Comparison of ENCODE assay signal across 8 cellular contexts in the genomic region with DNA sequence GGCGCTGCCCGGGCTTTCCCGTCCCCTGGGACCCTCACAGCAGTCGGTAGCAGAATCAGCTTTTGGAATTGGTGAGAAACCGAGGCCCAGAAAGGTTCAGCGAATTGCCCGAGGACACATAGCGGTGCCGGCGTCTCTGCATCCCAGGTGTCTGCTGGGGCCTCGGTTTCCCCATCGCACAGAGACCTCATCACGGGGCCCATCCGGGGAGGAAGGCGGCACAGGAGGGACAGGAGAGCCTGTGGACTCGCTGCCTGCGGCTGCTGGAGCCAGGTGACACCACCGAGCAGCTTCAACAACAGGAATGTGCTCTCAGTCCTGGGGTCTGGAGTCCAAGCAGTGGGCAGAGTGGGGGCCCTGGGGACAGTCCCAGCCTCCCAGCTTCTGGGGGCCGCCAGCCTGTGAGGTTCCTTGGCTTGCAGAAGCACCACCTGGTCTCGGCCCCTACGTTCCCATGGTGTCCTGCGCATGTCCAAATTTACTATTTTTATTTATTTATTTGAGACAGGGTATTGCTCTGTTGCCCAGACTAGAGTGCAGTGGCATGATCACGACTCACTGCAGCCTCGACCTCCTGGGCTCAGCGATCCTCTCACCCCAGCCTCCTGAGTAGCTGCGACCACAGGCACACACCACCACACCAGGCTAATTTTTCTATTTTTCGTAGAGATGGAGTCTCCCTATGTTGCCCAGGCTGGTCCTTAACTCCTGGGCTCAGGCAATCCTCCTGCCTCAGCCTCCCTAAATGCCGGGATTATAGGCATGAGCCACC. TPM values are rescaled to one million over a fixed set of nuclear protein-coding genes. Genes with fewer than 3 reads are reported as not detected.
A peak's percentile ranks its signal among the peaks of the same experiment; 100 is the strongest.
DNase-seq lines count a peak whose midpoint lies in the region; ATAC-seq and TF ChIP-seq lines count a peak whose summit lies in the region.

No MANE protein-coding gene starts in this region.

- peaks cover 18 to 19% of the 10 kb centered on the region in 2 experiments for H3K36me3 ChIP-seq in SK-N-SH (replicated peaks in 1 of 2; ENCODE audit: control insufficient read depth in 1 of 2, insufficient read depth in 2 of 2, low read length in 1 of 2)
- H3K36me3 ChIP-seq in gastrocnemius medialis, result peaks cover 0 to 22% of the 10 kb centered on the region in 2 donors

- CTCF ChIA-PET in SK-N-SH (lab: Yijun Ruan, JAX), result interaction anchor here (0.8 to 8.4 kb wide), 14 partner anchors 9 to 207 kb away, joined by 3 to 134 read pairs (median 5); partner anchors contain the start of gene ADAP1

- H3K27ac ChIP-seq in SK-N-SH (ENCODE audit: low read depth in 2 of 2, low read length in 1 of 2) (peak overlapping the region in 1 of 2 experiments; percentile 13; a peak in 1 of 4 replicates), gastrocnemius medialis (peak overlapping the region; percentile 92 to 98 (median 96))

- no peak for TF ChIP-seq CTCF in SK-N-SH (IDR thresholded peaks at IDR 0.05)
- TF ChIP-seq CTCF in fibroblast of mammary gland (conservative IDR thresholded peaks at IDR 0.05; ENCODE audit: control insufficient read depth, insufficient read depth, low read depth, low read length), result no peak
- TF ChIP-seq CTCF in gastrocnemius medialis (IDR thresholded peaks at IDR 0.05 in 4 of 5, conservative IDR thresholded peaks at IDR 0.05 in 1 of 5), result no peak

- TF ChIP-seq RAD21 in SK-N-SH (IDR thresholded peaks at IDR 0.05; ENCODE audit: low read length), result no peak

- H4K20me1 ChIP-seq in SK-N-SH (ENCODE audit: insufficient read depth), result peaks cover 32% of the 10 kb centered on the region

- peaks cover 7% of the 10 kb centered on the region for H3F3A ChIP-seq in SK-N-SH (replicated peaks; ENCODE audit: insufficient read depth)

- POLR2A ChIA-PET in SK-N-SH (lab: Yijun Ruan, JAX), result interaction anchor here (0.6 to 1.4 kb wide), 4 partner anchors 9 to 162 kb away, joined by 3 to 9 read pairs (median 4); a partner anchor contains a TSS

- intact Hi-C loops in gastrocnemius medialis (cut with DNase I; ENCODE audit: low total_unique reads), result loop anchor here (1.0 to 5.0 kb wide), 2 partner anchors 51 to 186 kb away; partner anchors contain the start of gene ZFAND2A

- no peak for DNase-seq in SK-N-SH
- no peak for DNase-seq in fibroblast of mammary gland (ENCODE audit: low read depth)
- no peak for DNase-seq in gastrocnemius medialis
- no peak for DNase-seq in H4 (ENCODE audit: low spot score)
- no peak for DNase-seq in NCI-H524 (lab: John Stamatoyannopoulos, UW)
- DNase-seq in NCI-H2029 treated with DMSO at 0.1 percent for 48 hours (lab: John Stamatoyannopoulos, UW), result no peak

- no peaks in the 10 kb centered on the region for H3K9me3 ChIP-seq in SK-N-SH
- H3K9me3 ChIP-seq in gastrocnemius medialis, result no peaks in the 10 kb centered on the region

- peak overlapping the region; percentile 75 to 83 for H3K4me3 ChIP-seq in SK-N-SH (ENCODE audit: low read depth in 2 of 2, low read length in 1 of 2)
- peak overlapping the region; percentile 45 for H3K4me3 ChIP-seq in fibroblast of mammary gland (ENCODE audit: control insufficient read depth, low read depth, low read length)
- peak overlapping the region; percentile 88 to 100 (median 96) for H3K4me3 ChIP-seq in gastrocnemius medialis

- TF ChIP-seq POLR2A in gastrocnemius medialis (IDR thresholded peaks at IDR 0.05), result no peak

- H3K4me2 ChIP-seq in SK-N-SH, result peak overlapping the region; percentile 88

- ATAC-seq in GM21367 (IDR thresholded peaks at IDR 0.05; ENCODE audit: unreplicated experiment) (peak; percentile 6), gastrocnemius medialis (peak in 1 of 2 donors; percentile 1), GM18868 (IDR thresholded peaks at IDR 0.05; ENCODE audit: unreplicated experiment) (no peak)

- peaks cover 44% of the 10 kb centered on the region for H3K79me2 ChIP-seq in SK-N-SH (ENCODE audit: insufficient read depth)

- WGBS in SK-N-SH (ENCODE audit: low lambda C conversion rate), result 33% methylated on average over 21 of the region's 28 CpGs

- H3K9ac ChIP-seq in SK-N-SH, result peak overlapping the region; percentile 94

- H2AFZ ChIP-seq in SK-N-SH (ENCODE audit: low read depth), result peak overlapping the region; percentile 98

- no peaks in the 10 kb centered on the region for H3K27me3 ChIP-seq in SK-N-SH (ENCODE audit: insufficient read depth)
- no peaks in the 10 kb centered on the region for H3K27me3 ChIP-seq in gastrocnemius medialis

- in situ Hi-C loops in gastrocnemius medialis (cut with MboI; ENCODE audit: low sequenced_read_pairs in 4 of 4), result loop anchor here in 2 of 4 donors (25.0 kb wide), 1 partner anchor 186 kb away; the partner anchor contains the start of gene ZFAND2A (in 2 of the 2)

- TF ChIP-seq EP300 in SK-N-SH (IDR thresholded peaks at IDR 0.05; ENCODE audit: borderline replicate concordance in 1 of 2, low read depth in 1 of 2, low read length in 1 of 2), result no peak

- no peaks in the 10 kb centered on the region for H3K9me2 ChIP-seq in SK-N-SH

- H3K4me1 ChIP-seq in SK-N-SH (ENCODE audit: control insufficient read depth in 1 of 2, insufficient read depth in 2 of 2, low read depth in 1 of 2, low read length in 1 of 2) (peaks cover 10 to 12% of the 10 kb centered on the region in 2 experiments; a peak in 2 of 4 replicates), gastrocnemius medialis (peaks cover 15 to 18% of the 10 kb centered on the region in 2 donors)

TF ChIP-seq in SK-N-SH, 30 proteins besides CTCF, POLR2A, EP300 and RAD21:
- TF ChIP-seq YY1 (IDR thresholded peaks at IDR 0.05; ENCODE audit: low read depth) (no peak), SMC3 (IDR thresholded peaks at IDR 0.05; ENCODE audit: low read depth, low read length) (no peak), MXI1 (IDR thresholded peaks at IDR 0.05; ENCODE audit: low read depth, low read length) (no peak), RFX5 (IDR thresholded peaks at IDR 0.05; ENCODE audit: low read length) (no peak), SIN3A (IDR thresholded peaks at IDR 0.05; ENCODE audit: borderline replicate concordance, low read depth, low read length) (no peak), FOXM1 (IDR thresholded peaks at IDR 0.05; ENCODE audit: low read depth) (no peak), POLR2AphosphoS5 (IDR thresholded peaks at IDR 0.05; ENCODE audit: low read depth, low read length) (no peak; the same call in none of the 2 replicates), USF1 (IDR thresholded peaks at IDR 0.05; ENCODE audit: borderline replicate concordance, low read depth) (no peak)
- TF ChIP-seq, protein P1, sequence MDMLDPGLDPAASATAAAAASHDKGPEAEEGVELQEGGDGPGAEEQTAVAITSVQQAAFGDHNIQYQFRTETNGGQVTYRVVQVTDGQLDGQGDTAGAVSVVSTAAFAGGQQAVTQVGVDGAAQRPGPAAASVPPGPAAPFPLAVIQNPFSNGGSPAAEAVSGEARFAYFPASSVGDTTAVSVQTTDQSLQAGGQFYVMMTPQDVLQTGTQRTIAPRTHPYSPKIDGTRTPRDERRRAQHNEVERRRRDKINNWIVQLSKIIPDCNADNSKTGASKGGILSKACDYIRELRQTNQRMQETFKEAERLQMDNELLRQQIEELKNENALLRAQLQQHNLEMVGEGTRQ (IDR thresholded peaks at IDR 0.05; ENCODE audit: borderline replicate concordance, low read depth, low read length), result no peak
- TF ChIP-seq, protein P2, sequence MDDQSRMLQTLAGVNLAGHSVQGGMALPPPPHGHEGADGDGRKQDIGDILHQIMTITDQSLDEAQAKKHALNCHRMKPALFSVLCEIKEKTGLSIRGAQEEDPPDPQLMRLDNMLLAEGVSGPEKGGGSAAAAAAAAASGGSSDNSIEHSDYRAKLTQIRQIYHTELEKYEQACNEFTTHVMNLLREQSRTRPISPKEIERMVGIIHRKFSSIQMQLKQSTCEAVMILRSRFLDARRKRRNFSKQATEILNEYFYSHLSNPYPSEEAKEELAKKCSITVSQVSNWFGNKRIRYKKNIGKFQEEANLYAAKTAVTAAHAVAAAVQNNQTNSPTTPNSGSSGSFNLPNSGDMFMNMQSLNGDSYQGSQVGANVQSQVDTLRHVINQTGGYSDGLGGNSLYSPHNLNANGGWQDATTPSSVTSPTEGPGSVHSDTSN (IDR thresholded peaks at IDR 0.05), result no peak

RNA-seq across cellular contexts. Expression of gene COX19, which starts 0.5 kb away (rescaled TPM):
- polyA plus RNA-seq in SK-N-SH (2012; rRNA removed), result 7.6 TPM in 2 replicates
- polyA plus RNA-seq in SK-N-SH (2012; cell fraction: cytosol; rRNA removed), result 6.4 and 7.5 TPM in 2 replicates
- polyA plus RNA-seq in SK-N-SH (2012; cell fraction: nucleus; rRNA removed), result 15.5 and 19.8 TPM in 2 replicates
- 1 to 10 TPM; 4.7 to 6.5 (median 5.2) TPM for total RNA-seq in gastrocnemius medialis
- 8.3 and 10.2 TPM in 2 replicates for total RNA-seq in H4 (2014; rRNA removed; shearing (Covaris generic))

RNA-seq across cellular contexts. Expression of gene CYP2W1, which starts 7.1 kb away (rescaled TPM):
- polyA plus RNA-seq in SK-N-SH (2012; rRNA removed), result 0.06 and 0.10 TPM in 2 replicates
- 0.03 TPM in 1 of 2 replicates, not detected in the other for polyA plus RNA-seq in SK-N-SH (2012; cell fraction: cytosol; rRNA removed)
- polyA plus RNA-seq in SK-N-SH (2012; cell fraction: nucleus; rRNA removed), result 0.38 and 0.48 TPM in 2 replicates
- not detected for total RNA-seq in gastrocnemius medialis
- total RNA-seq in H4 (2014; rRNA removed; shearing (Covaris generic)), result not detected in 2 replicates

RNA-seq across cellular contexts. Expression of gene ADAP1, which starts 21.4 kb away (rescaled TPM):
- polyA plus RNA-seq in SK-N-SH (2012; rRNA removed), result 3.2 and 5.4 TPM in 2 replicates
- 2.0 and 2.8 TPM in 2 replicates for polyA plus RNA-seq in SK-N-SH (2012; cell fraction: cytosol; rRNA removed)
- 8.1 and 8.6 TPM in 2 replicates for polyA plus RNA-seq in SK-N-SH (2012; cell fraction: nucleus; rRNA removed)
- 1 to 10 TPM in 2 of 4 donors, under 1 TPM in 2; 0.71 to 5.0 (median 1.1) TPM for total RNA-seq in gastrocnemius medialis
- 0.82 and 1.4 TPM in 2 replicates for total RNA-seq in H4 (2014; rRNA removed; shearing (Covaris generic))

Comparison
In these comparisons a context has a peak if more than half of its experiments do, and no peak if none do; other contexts are left out.
1. H3K4me3 ChIP-seq: peak in every context shown above with its lines; median percentile 96 in gastrocnemius medialis; 79 in SK-N-SH; 45 in fibroblast of mammary gland.